ENCODE assay signal across 12 cellular contexts in genomic region chr3:194570898-194571297, GRCh38.
"Had no signal": no experiment of that assay in that cellular context is flagged by ENCODE, and none has a peak within 500 bp of the region (broad histone marks: within the 10 kb centered on the region; RNA-seq: fewer than 3 reads in every experiment).

No MANE protein-coding gene starts in this region.

- DNase-seq: activated CD4-positive, alpha-beta T cell treated with anti-CD3 and anti-CD28 coated beads for 4 hours; activated CD8-positive, alpha-beta memory T cell treated with anti-CD3 and anti-CD28 coated beads, Interleukin-2, amount 50 U/mL, for 48 hours; activated CD8-positive, alpha-beta T cell treated with anti-CD3 and anti-CD28 coated beads for 36 hours; activated naive CD4-positive, alpha-beta T cell treated with Interleukin-2 at 50 U/mL for 16 hours; cortex of kidney; effector memory CD4-positive, alpha-beta T cell; ovary; T-helper 1 cell; transverse colon; WERI-Rb-1 had no signal

- H3K27me3 ChIP-seq: ovary, transverse colon had no signal

- H3K4me1 ChIP-seq: transverse colon had no signal

- H3K27ac ChIP-seq: epithelial cell of prostate, ovary, transverse colon, WERI-Rb-1 had no signal

- H3K9me3 ChIP-seq: ovary, transverse colon had no signal

- H3K9me3 Mint-ChIP-seq: activated CD8-positive, alpha-beta T cell treated with anti-CD3 and anti-CD28 coated beads for 36 hours; activated T-helper 1 cell treated with anti-CD3 and anti-CD28 coated beads, Interleukin-12 subunit alpha, Interleukin-12 subunit beta, Interleukin-2, Interleukin-4 antibody, amounts not matched to agents 30 ng/mL and 10 ng/mL and 1 ng/mL, durations not matched to agents 14 hours and 24 hours and 36 hours had no signal

- H3K4me3 ChIP-seq: ovary, transverse colon had no signal

- H3K36me3 ChIP-seq: ovary, transverse colon, WERI-Rb-1 had no signal

- H3K4me3 Mint-ChIP-seq: activated CD8-positive, alpha-beta T cell treated with anti-CD3 and anti-CD28 coated beads for 36 hours; activated T-helper 1 cell treated with anti-CD3 and anti-CD28 coated beads, Interleukin-12 subunit alpha, Interleukin-12 subunit beta, Interleukin-2, Interleukin-4 antibody, amounts not matched to agents 30 ng/mL and 10 ng/mL and 1 ng/mL, durations not matched to agents 14 hours and 24 hours and 36 hours had no signal

- H3K27ac Mint-ChIP-seq: activated CD8-positive, alpha-beta T cell treated with anti-CD3 and anti-CD28 coated beads for 36 hours; activated T-helper 1 cell treated with anti-CD3 and anti-CD28 coated beads, Interleukin-12 subunit alpha, Interleukin-12 subunit beta, Interleukin-2, Interleukin-4 antibody, amounts not matched to agents 30 ng/mL and 10 ng/mL and 1 ng/mL, durations not matched to agents 14 hours and 24 hours and 36 hours had no signal
